Comparison of ENCODE assay signal across 8 cellular contexts in the genomic region with DNA sequence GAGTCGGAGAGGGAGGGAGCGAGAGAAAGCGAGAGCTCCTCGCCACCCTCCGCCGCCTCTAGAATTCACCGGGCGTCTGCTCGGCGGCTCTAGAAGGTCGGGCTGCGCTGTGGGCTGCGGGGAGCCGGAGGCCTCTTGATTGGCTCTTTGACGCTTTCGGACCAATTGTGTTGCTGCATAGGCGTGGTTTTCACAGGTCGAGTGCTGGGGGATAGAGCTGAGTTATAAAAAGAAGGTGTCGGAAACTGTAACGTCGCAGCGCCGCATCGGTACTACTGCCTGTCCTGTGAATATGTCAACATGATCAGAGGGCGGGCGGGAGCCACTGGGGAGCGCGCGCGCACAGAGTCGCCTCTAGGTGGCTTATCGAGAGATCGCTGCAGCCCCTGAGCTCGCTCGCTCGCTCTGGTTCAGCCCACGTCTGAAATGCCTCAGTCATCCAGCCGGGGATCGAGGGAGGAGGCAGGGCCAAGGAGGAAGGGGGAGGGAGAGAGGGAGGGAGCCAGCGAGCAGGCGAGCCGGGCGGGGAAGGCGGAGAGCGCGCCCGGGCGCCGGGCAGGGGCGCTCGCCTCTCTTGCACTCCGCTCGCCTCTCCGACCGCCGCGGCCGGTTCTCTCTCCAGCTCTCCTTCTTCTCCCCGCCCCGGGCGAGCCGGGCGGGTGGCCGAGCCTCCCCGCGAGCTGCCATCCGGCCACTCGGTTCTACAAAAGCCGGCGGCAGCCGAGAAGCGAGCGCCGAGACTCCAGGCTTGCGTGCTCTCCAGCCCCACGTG. TPM values are rescaled to one million over a fixed set of nuclear protein-coding genes. Genes with fewer than 3 reads are reported as not detected.
DNase-seq lines count a peak whose midpoint lies in the region; ATAC-seq and TF ChIP-seq lines count a peak whose summit lies in the region.

A gene (minus strand): TSS at position 78 of the 772 bp plus-strand sequence. CDS start 975 bp downstream, outside the sequence.

- H3K4me1 ChIP-seq in neural progenitor cell (peaks cover 41% of the 10 kb centered on the region), thoracic aorta (ENCODE audit: control insufficient read depth in 1 of 2, low read depth in 2 of 2) (peaks cover 4 to 11% of the 10 kb centered on the region in 2 donors)

- H4K20me1 ChIP-seq in neural progenitor cell (ENCODE audit: low read depth), result peaks cover 95% of the 10 kb centered on the region

- intact Hi-C loops in CD14-positive monocyte (cut with micrococcal nuclease), result no loop called here

- peak; percentile 61 for ATAC-seq in activated naive CD8-positive, alpha-beta T cell treated with anti-CD3 and anti-CD28 coated beads, Interleukin-2, amount 10 ng/mL, durations not matched to agents 7 days and 5 days (ENCODE audit: low read depth)
- ATAC-seq in thoracic aorta (ENCODE audit: insufficient number of reproducible peaks, low FRiP score, low read depth), result peak; percentile 73
- ATAC-seq in HG03378 (IDR thresholded peaks at IDR 0.05; ENCODE audit: unreplicated experiment), result no peak

- no peaks in the 10 kb centered on the region for H3K79me2 ChIP-seq in neural progenitor cell (ENCODE audit: low read depth)

- H3K9me3 ChIP-seq in neural progenitor cell (ENCODE audit: low read depth) (no peaks in the 10 kb centered on the region), thoracic aorta (no peaks in the 10 kb centered on the region)

- POLR2A ChIA-PET in activated naive CD8-positive, alpha-beta T cell treated with anti-CD3 and anti-CD28 coated beads, Interleukin-2, amount 10 ng/mL, durations not matched to agents 7 days and 5 days (lab: Charles Lee), result no interaction called here

- peaks cover 0 to 54% (median 27%) of the 10 kb centered on the region in 7 donors for H3K9me3 Mint-ChIP-seq in CD14-positive monocyte
- H3K9me3 Mint-ChIP-seq in activated naive CD8-positive, alpha-beta T cell treated with anti-CD3 and anti-CD28 coated beads, Interleukin-2, amount 10 ng/mL, durations not matched to agents 7 days and 5 days, result peaks cover 9% of the 10 kb centered on the region
- peaks cover 10% of the 10 kb centered on the region for H3K9me3 Mint-ChIP-seq in neural progenitor cell

- H3K4me1 Mint-ChIP-seq in CD14-positive monocyte, result peaks cover 27% of the 10 kb centered on the region
- peaks cover 21% of the 10 kb centered on the region for H3K4me1 Mint-ChIP-seq in activated naive CD8-positive, alpha-beta T cell treated with anti-CD3 and anti-CD28 coated beads, Interleukin-2, amount 10 ng/mL, durations not matched to agents 7 days and 5 days
- peaks cover 37% of the 10 kb centered on the region for H3K4me1 Mint-ChIP-seq in neural progenitor cell

- peaks cover 11 to 34% of the 10 kb centered on the region in 2 donors for H3K36me3 Mint-ChIP-seq in CD14-positive monocyte
- peaks cover 9% of the 10 kb centered on the region for H3K36me3 Mint-ChIP-seq in activated naive CD8-positive, alpha-beta T cell treated with anti-CD3 and anti-CD28 coated beads, Interleukin-2, amount 10 ng/mL, durations not matched to agents 7 days and 5 days
- H3K36me3 Mint-ChIP-seq in neural progenitor cell, result no peaks in the 10 kb centered on the region

- peak within 1 kb of the TSS; percentile 77 for H3K4me2 ChIP-seq in neural progenitor cell

- H3K27ac Mint-ChIP-seq in CD14-positive monocyte (peak within 1 kb of the TSS in 1 of 7 donors; percentile 73), neural progenitor cell (no peak within 1 kb of the TSS)
- H3K27ac Mint-ChIP-seq in activated naive CD8-positive, alpha-beta T cell treated with anti-CD3 and anti-CD28 coated beads, Interleukin-2, amount 10 ng/mL, durations not matched to agents 7 days and 5 days, result peak within 1 kb of the TSS; percentile 63

- no peak within 1 kb of the TSS for H3K9ac ChIP-seq in neural progenitor cell

- peaks cover 48% of the 10 kb centered on the region for H3F3A ChIP-seq in neural progenitor cell (ENCODE audit: low read depth)

- H3K27me3 Mint-ChIP-seq in CD14-positive monocyte (ENCODE audit: low read depth in 3 of 3), result peaks cover 96 to 100% (median 98%) of the 10 kb centered on the region in 3 donors
- H3K27me3 Mint-ChIP-seq in activated naive CD8-positive, alpha-beta T cell treated with anti-CD3 and anti-CD28 coated beads, Interleukin-2, amount 10 ng/mL, durations not matched to agents 7 days and 5 days, result peaks cover 95% of the 10 kb centered on the region
- H3K27me3 Mint-ChIP-seq in neural progenitor cell (ENCODE audit: insufficient read depth, low read depth), result peaks cover 93% of the 10 kb centered on the region

- H3K27ac ChIP-seq in neural progenitor cell (no peak within 1 kb of the TSS), thoracic aorta (peak within 1 kb of the TSS; percentile 84 to 87)

- H3K27me3 ChIP-seq in neural progenitor cell (peaks cover 99% of the 10 kb centered on the region), thoracic aorta (replicated peaks; ENCODE audit: insufficient read depth) (peaks cover 16% of the 10 kb centered on the region)

- TF ChIP-seq CTCF in CD14-positive monocyte (IDR thresholded peaks at IDR 0.05), result peak; percentile 21
- peak; percentile 68 for TF ChIP-seq CTCF in neural progenitor cell (IDR thresholded peaks at IDR 0.05)
- TF ChIP-seq CTCF in thoracic aorta (IDR thresholded peaks at IDR 0.05), result peak; percentile 51

- H3K36me3 ChIP-seq in neural progenitor cell (no peaks in the 10 kb centered on the region), thoracic aorta (no peaks in the 10 kb centered on the region)

- H3K4me3 Mint-ChIP-seq in CD14-positive monocyte (peak within 1 kb of the TSS; percentile 68 to 88), neural progenitor cell (peak within 1 kb of the TSS; percentile 83)
- H3K4me3 Mint-ChIP-seq in activated naive CD8-positive, alpha-beta T cell treated with anti-CD3 and anti-CD28 coated beads, Interleukin-2, amount 10 ng/mL, durations not matched to agents 7 days and 5 days, result peak within 1 kb of the TSS; percentile 77

- peak within 1 kb of the TSS; percentile 46 for H2AFZ ChIP-seq in neural progenitor cell (replicated peaks)

- DNase-seq in CD14-positive monocyte (ENCODE audit: low spot score), result no peak
- peak; percentile 99 for DNase-seq in HT-29 (ENCODE audit: low spot score)
- DNase-seq in activated naive CD8-positive, alpha-beta T cell treated with anti-CD3 and anti-CD28 coated beads, Interleukin-2, amount 10 ng/mL, durations not matched to agents 7 days and 5 days, result no peak
- DNase-seq in globus pallidus (ENCODE audit: low spot score), result peak; percentile 61
- peak; percentile 98 for DNase-seq in neural progenitor cell (ENCODE audit: low spot score)
- peak; percentile 61 for DNase-seq in thoracic aorta (ENCODE audit: low spot score)

- peak within 1 kb of the TSS; percentile 45 for H3K4me3 ChIP-seq in neural progenitor cell
- peak within 1 kb of the TSS; percentile 87 for H3K4me3 ChIP-seq in thoracic aorta

TF ChIP-seq in PFSK-1, 5 proteins besides CTCF, POLR2A, EP300 and RAD21:
- peak; percentile 98 for TF ChIP-seq TAF1 (IDR thresholded peaks at IDR 0.05; ENCODE audit: borderline replicate concordance, insufficient read depth, low read length)
- TF ChIP-seq FOXP2 (optimal IDR thresholded peaks at IDR 0.05; ENCODE audit: borderline replicate concordance, extremely low read depth, extremely low read length, insufficient read depth), result peak; percentile 73
- 0 out of 2 replicates have a peak, but pooled peaks have one; percentile 42 for TF ChIP-seq SIN3A (IDR thresholded peaks at IDR 0.05; ENCODE audit: borderline replicate concordance, insufficient read depth, low read length)
- peak; percentile 74 for TF ChIP-seq POLR2AphosphoS5 (IDR thresholded peaks at IDR 0.05; ENCODE audit: low read depth, low read length)
- TF ChIP-seq, protein P1, sequence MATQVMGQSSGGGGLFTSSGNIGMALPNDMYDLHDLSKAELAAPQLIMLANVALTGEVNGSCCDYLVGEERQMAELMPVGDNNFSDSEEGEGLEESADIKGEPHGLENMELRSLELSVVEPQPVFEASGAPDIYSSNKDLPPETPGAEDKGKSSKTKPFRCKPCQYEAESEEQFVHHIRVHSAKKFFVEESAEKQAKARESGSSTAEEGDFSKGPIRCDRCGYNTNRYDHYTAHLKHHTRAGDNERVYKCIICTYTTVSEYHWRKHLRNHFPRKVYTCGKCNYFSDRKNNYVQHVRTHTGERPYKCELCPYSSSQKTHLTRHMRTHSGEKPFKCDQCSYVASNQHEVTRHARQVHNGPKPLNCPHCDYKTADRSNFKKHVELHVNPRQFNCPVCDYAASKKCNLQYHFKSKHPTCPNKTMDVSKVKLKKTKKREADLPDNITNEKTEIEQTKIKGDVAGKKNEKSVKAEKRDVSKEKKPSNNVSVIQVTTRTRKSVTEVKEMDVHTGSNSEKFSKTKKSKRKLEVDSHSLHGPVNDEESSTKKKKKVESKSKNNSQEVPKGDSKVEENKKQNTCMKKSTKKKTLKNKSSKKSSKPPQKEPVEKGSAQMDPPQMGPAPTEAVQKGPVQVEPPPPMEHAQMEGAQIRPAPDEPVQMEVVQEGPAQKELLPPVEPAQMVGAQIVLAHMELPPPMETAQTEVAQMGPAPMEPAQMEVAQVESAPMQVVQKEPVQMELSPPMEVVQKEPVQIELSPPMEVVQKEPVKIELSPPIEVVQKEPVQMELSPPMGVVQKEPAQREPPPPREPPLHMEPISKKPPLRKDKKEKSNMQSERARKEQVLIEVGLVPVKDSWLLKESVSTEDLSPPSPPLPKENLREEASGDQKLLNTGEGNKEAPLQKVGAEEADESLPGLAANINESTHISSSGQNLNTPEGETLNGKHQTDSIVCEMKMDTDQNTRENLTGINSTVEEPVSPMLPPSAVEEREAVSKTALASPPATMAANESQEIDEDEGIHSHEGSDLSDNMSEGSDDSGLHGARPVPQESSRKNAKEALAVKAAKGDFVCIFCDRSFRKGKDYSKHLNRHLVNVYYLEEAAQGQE (IDR thresholded peaks at IDR 0.05; ENCODE audit: insufficient read depth in 1 of 2, low read depth in 2 of 2, low read length in 2 of 2), result peak; percentile 33 to 40; a peak in 3 of 4 replicates

RNA-seq across cellular contexts. Expression of the gene that starts here (rescaled TPM):
- under 1 TPM; 0.04 to 0.13 TPM for polyA plus RNA-seq in CD14-positive monocyte
- total RNA-seq in HT-29 (2014; rRNA removed; shearing (Covaris generic)), result 15.6 and 16.2 TPM in 2 replicates
- 6.2 TPM for polyA plus RNA-seq in PFSK-1 (2012; ENCODE audit: insufficient read length, low read depth)
- not detected for total RNA-seq in activated naive CD8-positive, alpha-beta T cell treated with anti-CD3 and anti-CD28 coated beads, Interleukin-2, amount 10 ng/mL, durations not matched to agents 7 days and 5 days
- total RNA-seq in neural progenitor cell (ENCODE audit: low replicate concordance), result not detected in 2 replicates
- 1 to 10 TPM in 1 of 2 donors, under 1 TPM in 1; 0.81 to 3.5 TPM for total RNA-seq in thoracic aorta

Comparison
In these comparisons a context has a peak if more than half of its experiments do, and no peak if none do; other contexts are left out.
1. Peak in ATAC-seq in activated naive CD8-positive, alpha-beta T cell treated with anti-CD3 and anti-CD28 coated beads, Interleukin-2, amount 10 ng/mL, durations not matched to agents 7 days and 5 days; RNA of the gene not detected or under 1 TPM.
2. Peak in DNase-seq, H3K4me3 ChIP-seq and H3K4me2 ChIP-seq in neural progenitor cell; RNA of the gene not detected or under 1 TPM.
3. DNase-seq: peak in HT-29 (single experiment), globus pallidus (single experiment) and thoracic aorta (single experiment); none in CD14-positive monocyte (single experiment) and activated naive CD8-positive, alpha-beta T cell treated with anti-CD3 and anti-CD28 coated beads, Interleukin-2, amount 10 ng/mL, durations not matched to agents 7 days and 5 days (single experiment).
4. Peak in every context shown above with its lines, with median percentiles within 50 percentile points of each other: H3K4me3 Mint-ChIP-seq and CTCF ChIP-seq.